ENCODE assay signal across 18 cellular contexts in genomic region chr5:25099538-25099937, GRCh38.
"Had no signal": no experiment of that assay in that cellular context is flagged by ENCODE, and none has a peak within 500 bp of the region (broad histone marks: within the 10 kb centered on the region; RNA-seq: fewer than 3 reads in every experiment).

No MANE protein-coding gene starts in this region.

- H3K9me3 ChIP-seq: MG63, SJCRH30 had no signal

- H3K4me3 ChIP-seq: MG63, SJCRH30 had no signal

- ATAC-seq: SK-N-SH treated with all-trans-retinoic acid at 6 μM for 48 hours had no signal

- H3K27ac ChIP-seq: RWPE1, SJCRH30 had no signal

- H3K27me3 ChIP-seq: MG63, SJCRH30 had no signal

- H3K4me1 ChIP-seq: SJCRH30 had no signal

- DNase-seq: Karpas-422, MG63, NCI-H1092, NCI-H1436, NCI-H187, NCI-H2029, NCI-H2081 treated with DMSO at 0.1 percent for 48 hours, NCI-H2171, NCI-H226, NCI-H446, NCI-H510A, NCI-H524 treated with DMSO at 0.1 percent for 48 hours, NCI-H69, NCI-H774, SHP77, SJCRH30 had no signal

- H3K36me3 ChIP-seq: MG63, SJCRH30 had no signal
